In genomic region chr2:71154798-71155197, GRCh38 we compare ENCODE assay signal across 8 cellular contexts. TPM values are rescaled to one million over a fixed set of nuclear protein-coding genes. Genes with fewer than 3 reads are reported as not detected.
A peak's percentile ranks its signal among the peaks of the same experiment; 100 is the strongest.
DNase-seq lines count a peak whose midpoint lies in the region; ATAC-seq and TF ChIP-seq lines count a peak whose summit lies in the region.

No MANE protein-coding gene starts in this region.

- H3K36me3 ChIP-seq in stomach (peaks cover 6 to 14% (median 13%) of the 10 kb centered on the region in 4 donors), SJCRH30 (peaks cover 9% of the 10 kb centered on the region)

- H3K9me3 ChIP-seq in stomach (no peaks in the 10 kb centered on the region), SJCRH30 (replicated peaks) (no peaks in the 10 kb centered on the region)

- H3K27ac ChIP-seq in stomach (no peak overlapping the region), SJCRH30 (no peak overlapping the region)

- H3K4me3 ChIP-seq in stomach (no peak overlapping the region), SJCRH30 (no peak overlapping the region)

- ATAC-seq in GM19035 (IDR thresholded peaks at IDR 0.05; ENCODE audit: unreplicated experiment) = peak; percentile 71
- ATAC-seq in activated T-helper 17 cell treated with anti-CD3 and anti-CD28 coated beads, Interleukin-2, amount 50 U/mL, for 72 hours (replicated peaks) = peak; percentile 65
- ATAC-seq in stimulated activated memory B cell treated with anti-CD40 and anti-IgM and Interleukin-4, amounts not matched to agents 10 μg/mL and 1 μg/mL and 100 μg/mL, for 72 hours = peak; percentile 78
- ATAC-seq in GM21786 (IDR thresholded peaks at IDR 0.05; ENCODE audit: unreplicated experiment) = no peak

- intact Hi-C loops in stomach (cut with DNase I; ENCODE audit: low total_unique reads) = no loop called here

- H3K36me3 Mint-ChIP-seq in activated T-helper 17 cell treated with anti-CD3 and anti-CD28 coated beads, Interleukin-2, amount 50 U/mL, for 72 hours (ENCODE audit: low read depth) = no peaks in the 10 kb centered on the region
- H3K36me3 Mint-ChIP-seq in stimulated activated memory B cell treated with anti-CD40 and anti-IgM and Interleukin-4, amounts not matched to agents 10 μg/mL and 1 μg/mL and 100 μg/mL, for 72 hours = peaks cover 8% of the 10 kb centered on the region

- H3K4me3 Mint-ChIP-seq in activated T-helper 17 cell treated with anti-CD3 and anti-CD28 coated beads, Interleukin-2, amount 50 U/mL, for 72 hours = no peak overlapping the region
- H3K4me3 Mint-ChIP-seq in stimulated activated memory B cell treated with anti-CD40 and anti-IgM and Interleukin-4, amounts not matched to agents 10 μg/mL and 1 μg/mL and 100 μg/mL, for 72 hours = no peak overlapping the region

- H3K27me3 Mint-ChIP-seq in activated T-helper 17 cell treated with anti-CD3 and anti-CD28 coated beads, Interleukin-2, amount 50 U/mL, for 72 hours = peaks cover 3% of the 10 kb centered on the region
- H3K27me3 Mint-ChIP-seq in stimulated activated memory B cell treated with anti-CD40 and anti-IgM and Interleukin-4, amounts not matched to agents 10 μg/mL and 1 μg/mL and 100 μg/mL, for 72 hours = peaks cover 19% of the 10 kb centered on the region

- in situ Hi-C loops in ACHN (cut with HindIII; ENCODE audit: low pct_ligation_motif_present, low pct_unique_long_range_greater_than_20kb, low sequenced_read_pairs) = no loop called here

- H3K27me3 ChIP-seq in stomach (peaks cover 0 to 11% (median 7%) of the 10 kb centered on the region in 3 donors), SJCRH30 (no peaks in the 10 kb centered on the region)

- peak in 1 of 7 experiments; percentile 8 for TF ChIP-seq CTCF in stomach (IDR thresholded peaks at IDR 0.05)

- DNase-seq in ACHN = peak; percentile 11
- peak; percentile 36 for DNase-seq in HT1080 (ENCODE audit: low read depth)
- no peak for DNase-seq in stomach
- DNase-seq in SJCRH30 = no peak

- H3K4me1 ChIP-seq in stomach (peaks cover 7 to 13% (median 10%) of the 10 kb centered on the region in 4 donors), SJCRH30 (peaks cover 4% of the 10 kb centered on the region; the same call in 1 of the 2 replicates)

- TF ChIP-seq EP300 in stomach (IDR thresholded peaks at IDR 0.05) = no peak

- no peaks in the 10 kb centered on the region for H3K9me3 Mint-ChIP-seq in activated T-helper 17 cell treated with anti-CD3 and anti-CD28 coated beads, Interleukin-2, amount 50 U/mL, for 72 hours
- no peaks in the 10 kb centered on the region for H3K9me3 Mint-ChIP-seq in stimulated activated memory B cell treated with anti-CD40 and anti-IgM and Interleukin-4, amounts not matched to agents 10 μg/mL and 1 μg/mL and 100 μg/mL, for 72 hours

- TF ChIP-seq POLR2A in stomach (IDR thresholded peaks at IDR 0.05) = no peak

- no peak overlapping the region for H3K27ac Mint-ChIP-seq in activated T-helper 17 cell treated with anti-CD3 and anti-CD28 coated beads, Interleukin-2, amount 50 U/mL, for 72 hours
- no peak overlapping the region for H3K27ac Mint-ChIP-seq in stimulated activated memory B cell treated with anti-CD40 and anti-IgM and Interleukin-4, amounts not matched to agents 10 μg/mL and 1 μg/mL and 100 μg/mL, for 72 hours

- WGBS in stomach, 5 donors = 48 to 62% (median 52%) methylated on average over 3 to 6 of the region's 6 CpGs

- H3K4me1 Mint-ChIP-seq in activated T-helper 17 cell treated with anti-CD3 and anti-CD28 coated beads, Interleukin-2, amount 50 U/mL, for 72 hours = no peaks in the 10 kb centered on the region
- H3K4me1 Mint-ChIP-seq in stimulated activated memory B cell treated with anti-CD40 and anti-IgM and Interleukin-4, amounts not matched to agents 10 μg/mL and 1 μg/mL and 100 μg/mL, for 72 hours = peaks cover 8% of the 10 kb centered on the region

RNA-seq across cellular contexts. Expression of gene MPHOSPH10, which starts 24.4 kb away (rescaled TPM):
- total RNA-seq in HT1080 (2014; rRNA removed; shearing (Covaris generic)) = 22.7 and 26.6 TPM in 2 replicates
- 15.0 and 20.1 TPM in 2 replicates for polyA plus RNA-seq in HT1080 (2015; cell fraction: cytosol; rRNA removed)
- 27.7 and 29.6 TPM in 2 replicates for polyA plus RNA-seq in HT1080 (2015; cell fraction: nucleus; rRNA removed)
- 10 to 100 TPM; 26.7 to 44.0 TPM for total RNA-seq in activated T-helper 17 cell treated with anti-CD3 and anti-CD28 coated beads, Interleukin-2, amount 50 U/mL, for 72 hours
- 10 to 100 TPM; 16.2 to 30.6 (median 23.3) TPM for total RNA-seq in stomach
- 10 to 100 TPM; 17.9 to 25.1 (median 22.8) TPM for polyA plus RNA-seq in stomach
- total RNA-seq in SJCRH30 (2014; rRNA removed; shearing (Covaris generic)) = 61.1 and 71.0 TPM in 2 replicates

RNA-seq across cellular contexts. Expression of gene MCEE, which starts 24.8 kb away (rescaled TPM):
- 6.5 and 8.5 TPM in 2 replicates for total RNA-seq in HT1080 (2014; rRNA removed; shearing (Covaris generic))
- 4.7 and 6.1 TPM in 2 replicates for polyA plus RNA-seq in HT1080 (2015; cell fraction: cytosol; rRNA removed)
- polyA plus RNA-seq in HT1080 (2015; cell fraction: nucleus; rRNA removed) = 11.0 and 11.3 TPM in 2 replicates
- total RNA-seq in activated T-helper 17 cell treated with anti-CD3 and anti-CD28 coated beads, Interleukin-2, amount 50 U/mL, for 72 hours = 10 to 100 TPM; 14.1 to 15.6 TPM
- total RNA-seq in stomach = 10 to 100 TPM in 2 of 5 donors, 1 to 10 TPM in 2, not detected in 1; 4.0 to 25.1 (median 15.8) TPM
- 10 to 100 TPM; 31.2 to 53.6 (median 32.2) TPM for polyA plus RNA-seq in stomach
- total RNA-seq in SJCRH30 (2014; rRNA removed; shearing (Covaris generic)) = 11.5 and 12.7 TPM in 2 replicates

Comparison
In these comparisons a context has a peak if more than half of its experiments do, and no peak if none do; other contexts are left out.
1. DNase-seq: peak in ACHN (single experiment) and HT1080 (single experiment); none in stomach (single experiment) and SJCRH30 (0 of 2).